9 cellular contexts compared by ENCODE assay signal in genomic region chr11:57742087-57742452, GRCh38. TPM values are rescaled to one million over a fixed set of nuclear protein-coding genes. Genes with fewer than 3 reads are reported as not detected.
DNase-seq lines count a peak whose midpoint lies in the region; ATAC-seq, FAIRE-seq and TF ChIP-seq lines count a peak whose summit lies in the region.
"Had no signal": no experiment of that assay in that cellular context is flagged by ENCODE, and none has a peak within 500 bp of the region (broad histone marks: within the 10 kb centered on the region; RNA-seq: fewer than 3 reads in every experiment).

No MANE protein-coding gene starts in this region.

- no peak for FAIRE-seq in GM12891 (lab: Jason Lieb, UNC)

- H3K9me3 ChIP-seq in RWPE2 (ENCODE audit: severe bottlenecking) (no peaks in the 10 kb centered on the region), gastrocnemius medialis (no peaks in the 10 kb centered on the region)

- no peak for ATAC-seq in RWPE2 (ENCODE audit: low read depth)
- no peak for ATAC-seq in gastrocnemius medialis
- no peak for ATAC-seq in GM21528 (IDR thresholded peaks at IDR 0.05; ENCODE audit: low FRiP score, unreplicated experiment)

- H3K27ac ChIP-seq in RWPE2 (ENCODE audit: poor library complexity, severe bottlenecking) (peak overlapping the region; percentile 73), gastrocnemius medialis (peak overlapping the region; percentile 94 to 99 (median 98))

- H3K27me3 ChIP-seq in RWPE2 (ENCODE audit: insufficient read depth, poor library complexity, severe bottlenecking): no peaks in the 10 kb centered on the region
- H3K27me3 ChIP-seq in gastrocnemius medialis: no peaks in the 10 kb centered on the region

- H3K4me3 ChIP-seq in RWPE2 (ENCODE audit: severe bottlenecking): peak overlapping the region; percentile 79
- H3K4me3 ChIP-seq in fibroblast of mammary gland (ENCODE audit: control insufficient read depth, low read depth, low read length): peak overlapping the region; percentile 93
- H3K4me3 ChIP-seq in gastrocnemius medialis: peak overlapping the region; percentile 77 to 100 (median 90)

- H3K36me3 ChIP-seq in RWPE2 (ENCODE audit: low read depth) (peaks cover 54% of the 10 kb centered on the region), gastrocnemius medialis (peaks cover 0 to 34% of the 10 kb centered on the region in 2 donors)

- TF ChIP-seq POLR2A in GM12891 (IDR thresholded peaks at IDR 0.05; ENCODE audit: low read depth, low read length) (no peak), gastrocnemius medialis (IDR thresholded peaks at IDR 0.05) (no peak)

- no peak for DNase-seq in GM12891 (ENCODE audit: insufficient read length, low spot score)
- DNase-seq in RWPE2 (ENCODE audit: low spot score): no peak
- DNase-seq in fibroblast of mammary gland (ENCODE audit: low read depth): no peak
- DNase-seq in gastrocnemius medialis: no peak
- DNase-seq in ureter (ENCODE audit: low spot score): no peak
- no peak for DNase-seq in NCI-H774 (lab: John Stamatoyannopoulos, UW)
- DNase-seq in NAMALWA (ENCODE audit: low spot score): no peak

- H3K4me1 ChIP-seq in RWPE2 (ENCODE audit: insufficient read depth, poor library complexity, severe bottlenecking) (peaks cover 5% of the 10 kb centered on the region), gastrocnemius medialis (peaks cover 15 to 17% of the 10 kb centered on the region in 2 donors)

- intact Hi-C loops in gastrocnemius medialis (cut with DNase I; ENCODE audit: low total_unique reads): loop anchor here (5.0 to 10.0 kb wide), 2 partner anchors 60 to 417 kb away; partner anchors contain the start of gene TNKS1BP1

- in situ Hi-C loops in gastrocnemius medialis (cut with MboI; ENCODE audit: low sequenced_read_pairs in 4 of 4): loop anchor here in 1 of 4 donors (10.0 kb wide), 1 partner anchor 63 kb away; no protein-coding TSS in a partner anchor

- no peak for TF ChIP-seq CTCF in RWPE2 (IDR thresholded peaks at IDR 0.05; ENCODE audit: poor library complexity, severe bottlenecking)
- TF ChIP-seq CTCF in fibroblast of mammary gland (conservative IDR thresholded peaks at IDR 0.05; ENCODE audit: control insufficient read depth, insufficient read depth, low read depth, low read length): no peak
- TF ChIP-seq CTCF in gastrocnemius medialis (IDR thresholded peaks at IDR 0.05 in 4 of 5, conservative IDR thresholded peaks at IDR 0.05 in 1 of 5): no peak

TF ChIP-seq in GM12891, 5 proteins besides CTCF, POLR2A, EP300 and RAD21:
- TF ChIP-seq SPI1 (IDR thresholded peaks at IDR 0.05; ENCODE audit: low read depth, low read length) (0 out of 2 replicates have a peak, but pooled peaks have one; percentile 17), POU2F2 (IDR thresholded peaks at IDR 0.05; ENCODE audit: low read depth, low read length) (no peak), POLR2AphosphoS5 (IDR thresholded peaks at IDR 0.05; ENCODE audit: low read depth, low read length) (no peak)
TF ChIP-seq in GM12891: peak in this region for 1.

RNA-seq across cellular contexts. Expression of gene SELENOH, which starts 0.8 kb away (rescaled TPM):
- 246 TPM for polyA plus RNA-seq in GM12891 (2012; ENCODE audit: low read depth, missing spikeins)
- total RNA-seq in gastrocnemius medialis: 100 to 1,000 TPM in 3 of 4 donors, 10 to 100 TPM in 1; 94.7 to 145 (median 132) TPM
- 111 TPM for total RNA-seq in ureter

RNA-seq across cellular contexts. Expression of gene BTBD18, which starts 9.5 kb away (rescaled TPM):
- polyA plus RNA-seq in GM12891 (2012; ENCODE audit: low read depth, missing spikeins): 0.08 TPM
- total RNA-seq in gastrocnemius medialis: not detected
- total RNA-seq in ureter: not detected
- total RNA-seq: LHCN-M2 had no signal

RNA-seq across cellular contexts. Expression of gene CTNND1, which starts 19.5 kb away (rescaled TPM):
- polyA plus RNA-seq in GM12891 (2012; ENCODE audit: low read depth, missing spikeins): 17.9 TPM
- total RNA-seq in gastrocnemius medialis: 10 to 100 TPM; 19.7 to 29.8 (median 24.5) TPM
- 426 TPM for total RNA-seq in ureter

RNA-seq across cellular contexts. Expression of gene TMX2, which starts 29.7 kb away (rescaled TPM):
- polyA plus RNA-seq in GM12891 (2012; ENCODE audit: low read depth, missing spikeins): 50.1 TPM
- total RNA-seq in gastrocnemius medialis (10 to 100 TPM; 29.1 to 54.9 (median 40.5) TPM), ureter (108 TPM)

RNA-seq across cellular contexts. Expression of gene MED19, which starts 30.1 kb away (rescaled TPM):
- polyA plus RNA-seq in GM12891 (2012; ENCODE audit: low read depth, missing spikeins): 13.9 TPM
- total RNA-seq in gastrocnemius medialis (10 to 100 TPM in 2 of 4 donors, 1 to 10 TPM in 2; 8.3 to 13.1 (median 10.4) TPM), ureter (12.7 TPM)

Comparison
In these comparisons a context has a peak if more than half of its experiments do, and no peak if none do; other contexts are left out.
1. RNA of gene CTNND1, which starts 19.5 kb away (total RNA-seq): 426 TPM in ureter (single experiment); 19.7 to 29.8 TPM in gastrocnemius medialis; every median in the first group is over 10 times any median in the second.
2. Peak in every context shown above with its lines, with median percentiles within 50 percentile points of each other: H3K4me3 ChIP-seq.